8 cellular contexts compared by ENCODE assay signal in genomic region chr5:146203011-146203871, GRCh38. TPM values are rescaled to one million over a fixed set of nuclear protein-coding genes. Genes with fewer than 3 reads are reported as not detected.
DNase-seq lines count a peak whose midpoint lies in the region; TF ChIP-seq lines count a peak whose summit lies in the region.

Gene RBM27, plus strand, starts transcription at chr5:146203605. Its CDS starts 161 bp downstream, at chr5:146203766.

- H3K27me3 Mint-ChIP-seq in HFFc6 (ENCODE audit: insufficient read depth), result no peaks in the 10 kb centered on the region; the same call in none of the 2 replicates
- H3K27me3 Mint-ChIP-seq in activated naive CD4-positive, alpha-beta T cell treated with anti-CD3 and anti-CD28 coated beads for 36 hours (ENCODE audit: low read depth), result no peaks in the 10 kb centered on the region

- no peaks in the 10 kb centered on the region for H3K9me3 Mint-ChIP-seq in HFFc6
- no peaks in the 10 kb centered on the region for H3K9me3 Mint-ChIP-seq in activated naive CD4-positive, alpha-beta T cell treated with anti-CD3 and anti-CD28 coated beads for 36 hours

- intact Hi-C loops in activated naive CD4-positive, alpha-beta T cell treated with anti-CD3 and anti-CD28 coated beads for 36 hours (cut with micrococcal nuclease), result loop anchor here (1.0 kb wide), 2 partner anchors 21 to 244 kb away; partner anchors contain the start of genes LARS1 and TCERG1

- no peak within 1 kb of the TSS for H3K27ac Mint-ChIP-seq in HFFc6
- H3K27ac Mint-ChIP-seq in activated naive CD4-positive, alpha-beta T cell treated with anti-CD3 and anti-CD28 coated beads for 36 hours, result no peak within 1 kb of the TSS

- TF ChIP-seq CTCF in HFFc6 (IDR thresholded peaks at IDR 0.05) (no peak), NB4 (IDR thresholded peaks at IDR 0.05; ENCODE audit: low read depth, low read length) (no peak)

- no peak within 1 kb of the TSS for H3K4me3 Mint-ChIP-seq in HFFc6
- no peak within 1 kb of the TSS for H3K4me3 Mint-ChIP-seq in activated naive CD4-positive, alpha-beta T cell treated with anti-CD3 and anti-CD28 coated beads for 36 hours

- CTCF ChIA-PET in activated naive CD4-positive, alpha-beta T cell treated with anti-CD3 and anti-CD28 coated beads for 36 hours (lab: Charles Lee), result no interaction called here

- H3K27ac ChIP-seq in temporal lobe (ENCODE audit: low read depth, low read length), result peak within 1 kb of the TSS; percentile 66

- H3K4me3 ChIP-seq in NB4 (ENCODE audit: low read depth, low read length), result peak within 1 kb of the TSS; percentile 72

- DNase-seq in GM04504 (ENCODE audit: low read depth), result peak; percentile 93
- DNase-seq in HFFc6, result peak; percentile 99
- peak; percentile 99 for DNase-seq in NB4 (ENCODE audit: low read depth)
- DNase-seq in SK-N-DZ (ENCODE audit: low spot score), result peak; percentile 99
- peak; percentile 97 for DNase-seq in activated naive CD4-positive, alpha-beta T cell treated with anti-CD3 and anti-CD28 coated beads for 36 hours
- DNase-seq in glomerular endothelial cell (ENCODE audit: extremely low read depth, low read depth, low spot score), result peak; percentile 85
- peak; percentile 98 for DNase-seq in occipital lobe (lab: John Stamatoyannopoulos, UW)

- H3K36me3 Mint-ChIP-seq in HFFc6 (ENCODE audit: low read depth), result no peaks in the 10 kb centered on the region
- H3K36me3 Mint-ChIP-seq in activated naive CD4-positive, alpha-beta T cell treated with anti-CD3 and anti-CD28 coated beads for 36 hours (ENCODE audit: low read depth), result peaks cover 2% of the 10 kb centered on the region

- peak; percentile 45 for TF ChIP-seq POLR2A in NB4 (IDR thresholded peaks at IDR 0.05; ENCODE audit: extremely low read depth, insufficient read length)

- H3K4me1 Mint-ChIP-seq in HFFc6 (ENCODE audit: low read depth), result peaks cover under 1% of the 10 kb centered on the region
- H3K4me1 Mint-ChIP-seq in activated naive CD4-positive, alpha-beta T cell treated with anti-CD3 and anti-CD28 coated beads for 36 hours (ENCODE audit: low read depth), result peaks cover 15% of the 10 kb centered on the region

RNA-seq across cellular contexts. Expression of gene RBM27, which starts in this region (rescaled TPM):
- total RNA-seq in HFFc6 (2021; fragmentation: NEBNext Ultra II Directional; extraction: Animal tissue kit (Norgen Biotek cat#: 25700)), result 10 to 100 TPM; 14.4 to 19.2 (median 16.9) TPM
- polyA plus RNA-seq in SK-N-DZ (2014; cell fraction: cytosol; rRNA removed), result 14.7 and 16.0 TPM in 2 replicates
- 8.2 and 8.9 TPM in 2 replicates for polyA plus RNA-seq in SK-N-DZ (2014; cell fraction: nucleus; rRNA removed)
- 10 to 100 TPM; 14.8 to 18.3 TPM for total RNA-seq in activated naive CD4-positive, alpha-beta T cell treated with anti-CD3 and anti-CD28 coated beads for 36 hours
- 14.6 and 18.8 TPM in 2 replicates for total RNA-seq in glomerular endothelial cell
- total RNA-seq in occipital lobe, result 39.9 TPM
- 27.3 TPM for total RNA-seq in temporal lobe

Comparison
In these comparisons a context has a peak if more than half of its experiments do, and no peak if none do; other contexts are left out.
1. Peak in every context shown above with its lines: DNase-seq, H3K4me3 ChIP-seq and H3K27ac ChIP-seq.